In genomic region chr2:48531141-48531648, GRCh38 we compare ENCODE assay signal across 8 cellular contexts. TPM values are rescaled to one million over a fixed set of nuclear protein-coding genes. Genes with fewer than 3 reads are reported as not detected.
DNase-seq lines count a peak whose midpoint lies in the region; ATAC-seq and TF ChIP-seq lines count a peak whose summit lies in the region.

No MANE protein-coding gene starts in this region.

- ATAC-seq in activated T-helper 17 cell treated with anti-CD3 and anti-CD28 coated beads, Interleukin-2, amount 50 U/mL, for 72 hours (replicated peaks): peak; percentile 53
- ATAC-seq in GM19452 (IDR thresholded peaks at IDR 0.05; ENCODE audit: unreplicated experiment): no peak
- ATAC-seq in GM21737 (IDR thresholded peaks at IDR 0.05; ENCODE audit: unreplicated experiment): no peak

- H3K36me3 Mint-ChIP-seq in activated naive CD4-positive, alpha-beta T cell treated with anti-CD3 and anti-CD28 coated beads, Interleukin-2, amount 10 ng/mL, durations not matched to agents 7 days and 5 days: peaks cover under 1% of the 10 kb centered on the region
- H3K36me3 Mint-ChIP-seq in activated T-helper 17 cell treated with anti-CD3 and anti-CD28 coated beads, Interleukin-2, amount 50 U/mL, for 72 hours (ENCODE audit: low read depth): no peaks in the 10 kb centered on the region

- no peaks in the 10 kb centered on the region for H3K27me3 ChIP-seq in right atrium auricular region
- no peaks in the 10 kb centered on the region for H3K27me3 ChIP-seq in rectal smooth muscle tissue (ENCODE audit: control insufficient read depth, insufficient read depth, low read length)

- DNase-seq in activated naive CD4-positive, alpha-beta T cell treated with anti-CD3 and anti-CD28 coated beads, Interleukin-2, amount 10 ng/mL, durations not matched to agents 7 days and 5 days: no peak
- DNase-seq in activated naive CD4-positive, alpha-beta T cell (lab: John Stamatoyannopoulos, UW): no peak
- DNase-seq in right atrium auricular region (ENCODE audit: low spot score) (no peak), NCI-H1092 treated with DMSO at 0.1 percent for 48 hours (lab: John Stamatoyannopoulos, UW) (no peak)

- no peaks in the 10 kb centered on the region for H3K36me3 ChIP-seq in right atrium auricular region
- no peaks in the 10 kb centered on the region for H3K36me3 ChIP-seq in rectal smooth muscle tissue (ENCODE audit: control insufficient read depth, insufficient read depth, low read length)

- no peak overlapping the region for H3K9ac ChIP-seq in rectal smooth muscle tissue (ENCODE audit: low read length)

- no peak for TF ChIP-seq CTCF in right atrium auricular region (IDR thresholded peaks at IDR 0.05)

- H3K27me3 Mint-ChIP-seq in activated naive CD4-positive, alpha-beta T cell treated with anti-CD3 and anti-CD28 coated beads, Interleukin-2, amount 10 ng/mL, durations not matched to agents 7 days and 5 days: peaks cover 25% of the 10 kb centered on the region
- no peaks in the 10 kb centered on the region for H3K27me3 Mint-ChIP-seq in activated T-helper 17 cell treated with anti-CD3 and anti-CD28 coated beads, Interleukin-2, amount 50 U/mL, for 72 hours

- no peaks in the 10 kb centered on the region for H3K9me3 Mint-ChIP-seq in activated naive CD4-positive, alpha-beta T cell treated with anti-CD3 and anti-CD28 coated beads, Interleukin-2, amount 10 ng/mL, durations not matched to agents 7 days and 5 days
- no peaks in the 10 kb centered on the region for H3K9me3 Mint-ChIP-seq in activated T-helper 17 cell treated with anti-CD3 and anti-CD28 coated beads, Interleukin-2, amount 50 U/mL, for 72 hours

- peaks cover 0 to 23% of the 10 kb centered on the region in 2 donors for H3K4me1 ChIP-seq in right atrium auricular region
- peaks cover 15% of the 10 kb centered on the region for H3K4me1 ChIP-seq in rectal smooth muscle tissue (ENCODE audit: control insufficient read depth, insufficient read depth, low read length)

- H3K4me3 ChIP-seq in right atrium auricular region (peak overlapping the region; percentile 86 to 95), rectal smooth muscle tissue (ENCODE audit: low read length) (peak overlapping the region; percentile 64)

- H3K27ac Mint-ChIP-seq in activated naive CD4-positive, alpha-beta T cell treated with anti-CD3 and anti-CD28 coated beads, Interleukin-2, amount 10 ng/mL, durations not matched to agents 7 days and 5 days: no peak overlapping the region
- peak overlapping the region; percentile 80 for H3K27ac Mint-ChIP-seq in activated T-helper 17 cell treated with anti-CD3 and anti-CD28 coated beads, Interleukin-2, amount 50 U/mL, for 72 hours

- H3K9me3 ChIP-seq in right atrium auricular region: no peaks in the 10 kb centered on the region

- H3K4me3 Mint-ChIP-seq in activated naive CD4-positive, alpha-beta T cell treated with anti-CD3 and anti-CD28 coated beads, Interleukin-2, amount 10 ng/mL, durations not matched to agents 7 days and 5 days: peak overlapping the region; percentile 72
- H3K4me3 Mint-ChIP-seq in activated T-helper 17 cell treated with anti-CD3 and anti-CD28 coated beads, Interleukin-2, amount 50 U/mL, for 72 hours: peak overlapping the region; percentile 83

- peaks cover 13% of the 10 kb centered on the region for H3K4me1 Mint-ChIP-seq in activated naive CD4-positive, alpha-beta T cell treated with anti-CD3 and anti-CD28 coated beads, Interleukin-2, amount 10 ng/mL, durations not matched to agents 7 days and 5 days
- H3K4me1 Mint-ChIP-seq in activated T-helper 17 cell treated with anti-CD3 and anti-CD28 coated beads, Interleukin-2, amount 50 U/mL, for 72 hours: peaks cover 4% of the 10 kb centered on the region

- peak overlapping the region; percentile 84 to 87 for H3K27ac ChIP-seq in right atrium auricular region
- peak overlapping the region; percentile 88 for H3K27ac ChIP-seq in rectal smooth muscle tissue (ENCODE audit: low read depth, low read length)

- CTCF ChIA-PET in activated naive CD4-positive, alpha-beta T cell treated with anti-CD3 and anti-CD28 coated beads, Interleukin-2, amount 10 ng/mL, durations not matched to agents 7 days and 5 days (lab: Charles Lee): interaction anchor here (0.7 to 2.0 kb wide), 2 partner anchors 14 to 61 kb away, joined by 3 to 5 read pairs; no protein-coding TSS in a partner anchor

RNA-seq across cellular contexts. Expression of gene STON1, which starts 1.2 kb away (rescaled TPM):
- total RNA-seq in activated T-helper 17 cell treated with anti-CD3 and anti-CD28 coated beads, Interleukin-2, amount 50 U/mL, for 72 hours: 1 to 10 TPM; 3.0 to 4.2 TPM
- total RNA-seq in right atrium auricular region: 10 to 100 TPM in 1 of 2 donors, 1 to 10 TPM in 1; 6.4 to 15.9 TPM
